ENCODE assay signal across 19 cellular contexts in genomic region chr6:156589281-156589680, GRCh38.
DNase-seq lines count a peak whose midpoint lies in the region; ATAC-seq and TF ChIP-seq lines count a peak whose summit lies in the region.
"Had no signal": no experiment of that assay in that cellular context is flagged by ENCODE, and none has a peak within 500 bp of the region (broad histone marks: within the 10 kb centered on the region; RNA-seq: fewer than 3 reads in every experiment).

No MANE protein-coding gene starts in this region.

- H3K27me3 ChIP-seq in left lung = no peaks in the 10 kb centered on the region
- no peaks in the 10 kb centered on the region for H3K27me3 ChIP-seq in CD8-positive, alpha-beta memory T cell (ENCODE audit: insufficient read depth, low read length, poor library complexity, severe bottlenecking)
- no peaks in the 10 kb centered on the region for H3K27me3 ChIP-seq in CD4-positive, alpha-beta memory T cell (ENCODE audit: insufficient read depth, low read length)

- no peaks in the 10 kb centered on the region for H3K4me1 Mint-ChIP-seq in CD8-positive, alpha-beta memory T cell
- peaks cover 0 to 2% (median 0%) of the 10 kb centered on the region in 4 donors for H3K4me1 Mint-ChIP-seq in CD4-positive, alpha-beta memory T cell
- H3K4me1 Mint-ChIP-seq: activated naive CD8-positive, alpha-beta T cell treated with anti-CD3 and anti-CD28 coated beads, Interleukin-2, amount 50 U/mL, for 24 hours had no signal

- intact Hi-C loops in left lung (cut with DNase I) = no loop called here
- intact Hi-C loops in CD4-positive, alpha-beta memory T cell (cut with micrococcal nuclease) = no loop called here

- peak; percentile 30 for ATAC-seq in left lung
- no peak for ATAC-seq in HG03139 (IDR thresholded peaks at IDR 0.05; ENCODE audit: unreplicated experiment)
- ATAC-seq: activated CD8-positive, alpha-beta T cell treated with anti-CD3 and anti-CD28 coated beads for 36 hours; activated naive CD8-positive, alpha-beta T cell treated with anti-CD3 and anti-CD28 coated beads, Interleukin-2, amount 50 U/mL, for 24 hours; GM23338; left cardiac atrium; stimulated activated naive B cell treated with anti-CD40 and anti-IgM and Interleukin-4, amounts not matched to agents 10 μg/mL and 1 μg/mL and 100 μg/mL, for 72 hours had no signal

- peaks cover 16 to 25% of the 10 kb centered on the region in 2 donors for H3K27me3 Mint-ChIP-seq in CD8-positive, alpha-beta memory T cell
- H3K27me3 Mint-ChIP-seq in CD4-positive, alpha-beta memory T cell = peaks cover 6 to 7% of the 10 kb centered on the region in 2 donors
- H3K27me3 Mint-ChIP-seq: stimulated activated naive B cell treated with anti-CD40 and anti-IgM and Interleukin-4, amounts not matched to agents 10 μg/mL and 1 μg/mL and 100 μg/mL, for 72 hours; type B pancreatic cell had no signal

- no peak overlapping the region for H3K27ac Mint-ChIP-seq in CD8-positive, alpha-beta memory T cell
- H3K27ac Mint-ChIP-seq in CD4-positive, alpha-beta memory T cell = no peak overlapping the region
- H3K27ac Mint-ChIP-seq: activated CD8-positive, alpha-beta T cell treated with anti-CD3 and anti-CD28 coated beads for 36 hours; activated naive CD8-positive, alpha-beta T cell treated with anti-CD3 and anti-CD28 coated beads, Interleukin-2, amount 50 U/mL, for 24 hours; B cell; GM23338; stimulated activated naive B cell treated with anti-CD40 and anti-IgM and Interleukin-4, amounts not matched to agents 10 μg/mL and 1 μg/mL and 100 μg/mL, for 72 hours; type B pancreatic cell had no signal

- POLR2A ChIA-PET in CD8-positive, alpha-beta memory T cell (lab: Charles Lee) = no interaction called here
- POLR2A ChIA-PET in CD4-positive, alpha-beta memory T cell (lab: Charles Lee; ENCODE audit: partially characterized antibody) = no interaction called here

- H3K9me3 Mint-ChIP-seq in CD8-positive, alpha-beta memory T cell = peaks cover 0 to 2% (median 0%) of the 10 kb centered on the region in 5 donors
- peaks cover 0 to 2% (median 0%) of the 10 kb centered on the region in 8 donors for H3K9me3 Mint-ChIP-seq in CD4-positive, alpha-beta memory T cell
- H3K9me3 Mint-ChIP-seq: activated CD8-positive, alpha-beta T cell treated with anti-CD3 and anti-CD28 coated beads for 36 hours; GM23338; type B pancreatic cell had no signal

- H3K36me3 Mint-ChIP-seq in CD8-positive, alpha-beta memory T cell = no peaks in the 10 kb centered on the region
- no peaks in the 10 kb centered on the region for H3K36me3 Mint-ChIP-seq in CD4-positive, alpha-beta memory T cell
- H3K36me3 Mint-ChIP-seq: stimulated activated naive B cell treated with anti-CD40 and anti-IgM and Interleukin-4, amounts not matched to agents 10 μg/mL and 1 μg/mL and 100 μg/mL, for 72 hours; type B pancreatic cell had no signal

- H3K36me3 ChIP-seq in left lung = no peaks in the 10 kb centered on the region
- no peaks in the 10 kb centered on the region for H3K36me3 ChIP-seq in CD8-positive, alpha-beta memory T cell (ENCODE audit: insufficient read depth, low read length)
- no peaks in the 10 kb centered on the region for H3K36me3 ChIP-seq in CD4-positive, alpha-beta memory T cell (ENCODE audit: insufficient read depth, low read length)

- no peak overlapping the region for H3K4me3 Mint-ChIP-seq in CD8-positive, alpha-beta memory T cell
- H3K4me3 Mint-ChIP-seq in CD4-positive, alpha-beta memory T cell = no peak overlapping the region
- H3K4me3 Mint-ChIP-seq: activated CD8-positive, alpha-beta T cell treated with anti-CD3 and anti-CD28 coated beads for 36 hours; activated naive CD8-positive, alpha-beta T cell treated with anti-CD3 and anti-CD28 coated beads, Interleukin-2, amount 50 U/mL, for 24 hours; B cell; GM23338; stimulated activated naive B cell treated with anti-CD40 and anti-IgM and Interleukin-4, amounts not matched to agents 10 μg/mL and 1 μg/mL and 100 μg/mL, for 72 hours; type B pancreatic cell had no signal

- H3K9me3 ChIP-seq in left lung = no peaks in the 10 kb centered on the region
- H3K9me3 ChIP-seq in CD8-positive, alpha-beta memory T cell (ENCODE audit: low read length) = no peaks in the 10 kb centered on the region
- no peaks in the 10 kb centered on the region for H3K9me3 ChIP-seq in CD4-positive, alpha-beta memory T cell (ENCODE audit: control insufficient read depth in 1 of 2, low read length in 2 of 2)

- H3K4me1 ChIP-seq in left lung = peaks cover 0 to 4% of the 10 kb centered on the region in 2 donors
- no peaks in the 10 kb centered on the region for H3K4me1 ChIP-seq in CD8-positive, alpha-beta memory T cell (ENCODE audit: insufficient read depth, low read length)
- H3K4me1 ChIP-seq in CD4-positive, alpha-beta memory T cell (ENCODE audit: insufficient read depth, low read length) = no peaks in the 10 kb centered on the region

- H3K4me3 ChIP-seq in choroid plexus epithelial cell (ENCODE audit: low read depth, low read length) = no peak overlapping the region
- no peak overlapping the region for H3K4me3 ChIP-seq in left lung
- H3K4me3 ChIP-seq in CD8-positive, alpha-beta memory T cell (ENCODE audit: low read length) = no peak overlapping the region
- H3K4me3 ChIP-seq in CD4-positive, alpha-beta memory T cell (ENCODE audit: low read length in 2 of 2) = no peak overlapping the region
- H3K4me3 ChIP-seq: GM23338 had no signal

- CTCF ChIA-PET in CD8-positive, alpha-beta memory T cell (lab: Charles Lee) = interaction anchor here (0.6 kb wide), 1 partner anchor 1002 kb away, joined by 3 read pairs; no protein-coding TSS in a partner anchor
- CTCF ChIA-PET in CD4-positive, alpha-beta memory T cell (lab: Charles Lee; ENCODE audit: partially characterized antibody) = no interaction called here

- no peak overlapping the region for H3K27ac ChIP-seq in left lung
- no peak overlapping the region for H3K27ac ChIP-seq in CD8-positive, alpha-beta memory T cell (ENCODE audit: low read depth, low read length)
- no peak overlapping the region for H3K27ac ChIP-seq in CD4-positive, alpha-beta memory T cell (ENCODE audit: low read depth, low read length)

- DNase-seq in AG08395 (ENCODE audit: low spot score) = peak; percentile 51
- DNase-seq in HT1080 (ENCODE audit: low read depth) = peak; percentile 15
- peak; percentile 84 for DNase-seq in choroid plexus epithelial cell (ENCODE audit: low read depth)
- no peak for DNase-seq in left lung
- no peak for DNase-seq in CD8-positive, alpha-beta memory T cell
- DNase-seq in CD4-positive, alpha-beta memory T cell = no peak
- DNase-seq in NOMO-1 treated with dmso at 0.1 percent for 144 hours (lab: John Stamatoyannopoulos, UW; ENCODE audit: unreplicated experiment) = no peak
- DNase-seq: activated CD8-positive, alpha-beta T cell treated with anti-CD3 and anti-CD28 coated beads for 36 hours; activated naive CD8-positive, alpha-beta T cell treated with anti-CD3 and anti-CD28 coated beads, Interleukin-2, amount 50 U/mL, for 24 hours; left cardiac atrium; MM.1S; NCI-H187 treated with DMSO at 0.1 percent for 48 hours; NCI-H524; OCI-M1; stimulated activated naive B cell treated with anti-CD40 and anti-IgM and Interleukin-4, amounts not matched to agents 10 μg/mL and 1 μg/mL and 100 μg/mL, for 72 hours had no signal

- TF ChIP-seq CTCF in choroid plexus epithelial cell (conservative IDR thresholded peaks at IDR 0.05; ENCODE audit: low read depth, low read length) (no peak), left lung (IDR thresholded peaks at IDR 0.05) (no peak)

Comparison
In these comparisons a context has a peak if more than half of its experiments do, and no peak if none do; other contexts are left out.
1. DNase-seq: peak in AG08395 (single experiment), HT1080 (single experiment) and choroid plexus epithelial cell (single experiment); none in left lung (0 of 2), CD8-positive, alpha-beta memory T cell (0 of 5), CD4-positive, alpha-beta memory T cell (0 of 5) and NOMO-1 treated with dmso at 0.1 percent for 144 hours (single experiment).